In the genomic region with DNA sequence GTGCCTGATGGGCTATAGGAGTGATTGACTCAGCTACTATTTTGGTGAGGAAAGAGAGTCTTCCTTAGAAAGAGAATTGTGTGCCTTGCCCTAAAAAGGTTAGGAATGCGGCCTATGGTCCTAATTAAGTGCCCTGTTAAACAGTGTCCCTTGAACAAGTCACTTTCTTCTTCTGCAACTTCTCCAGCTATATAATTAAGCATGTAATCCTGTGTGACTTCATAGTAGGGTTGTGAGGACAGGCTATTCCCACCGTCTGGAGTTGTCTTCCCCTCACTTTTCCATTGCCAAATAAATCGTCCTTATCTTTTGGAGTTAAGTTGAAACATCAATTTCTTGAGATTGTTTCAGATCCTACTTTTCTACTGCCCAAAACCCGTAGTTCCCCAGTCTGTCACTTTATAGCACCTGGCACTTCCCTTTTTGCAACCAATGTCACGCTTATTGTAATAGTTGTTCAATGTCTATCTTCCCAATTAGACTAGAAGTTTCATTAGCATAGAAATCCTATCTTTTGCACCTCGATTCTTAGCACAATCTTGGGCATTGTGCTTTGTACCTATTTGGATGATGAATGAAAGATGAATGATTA, we compare ENCODE assay signal across 19 cellular contexts. TPM values are rescaled to one million over a fixed set of nuclear protein-coding genes. Genes with fewer than 3 reads are reported as not detected.
DNase-seq lines count a peak whose midpoint lies in the region; ATAC-seq and TF ChIP-seq lines count a peak whose summit lies in the region.
"Had no signal": no experiment of that assay in that cellular context is flagged by ENCODE, and none has a peak within 500 bp of the region (broad histone marks: within the 10 kb centered on the region; RNA-seq: fewer than 3 reads in every experiment).

No MANE protein-coding gene starts in this region.

- no peaks in the 10 kb centered on the region for H3K27me3 Mint-ChIP-seq in GM23338 (ENCODE audit: insufficient read depth, low read depth, poor library complexity)
- H3K27me3 Mint-ChIP-seq: activated CD8-positive, alpha-beta memory T cell treated with anti-CD3 and anti-CD28 coated beads, Interleukin-2, amount 10 ng/mL, durations not matched to agents 7 days and 5 days had no signal

- H3F3A ChIP-seq in GM23338 (replicated peaks; ENCODE audit: low read depth) = peaks cover 12% of the 10 kb centered on the region

- no peak overlapping the region for H3K4me2 ChIP-seq in GM23338

- no peak overlapping the region for H2AFZ ChIP-seq in GM23338

- no peak overlapping the region; the same call in 1 of the 2 replicates for H3K27ac Mint-ChIP-seq in GM23338
- H3K27ac Mint-ChIP-seq: activated CD8-positive, alpha-beta memory T cell treated with anti-CD3 and anti-CD28 coated beads, Interleukin-2, amount 10 ng/mL, durations not matched to agents 7 days and 5 days had no signal

- peaks cover 4% of the 10 kb centered on the region; the same call in 2 of the 3 replicates for H3K4me1 Mint-ChIP-seq in GM23338

- WGBS in spleen, 5 donors = 53 to 59% (median 55%) methylated on average over 6 of the region's 6 CpGs

- no peaks in the 10 kb centered on the region for H3K36me3 ChIP-seq in GM23338 (ENCODE audit: insufficient read depth)
- H3K36me3 ChIP-seq in cardiac muscle cell = no peaks in the 10 kb centered on the region
- H3K36me3 ChIP-seq in spleen = peaks cover 0 to 6% (median 0%) of the 10 kb centered on the region in 6 donors
- H3K36me3 ChIP-seq: adrenal gland, ovary, vagina had no signal

- H3K36me3 Mint-ChIP-seq in GM23338 (ENCODE audit: low read depth) = no peaks in the 10 kb centered on the region

- ATAC-seq in GM23338 (no peak), GM19455 (IDR thresholded peaks at IDR 0.05; ENCODE audit: unreplicated experiment) (no peak)
- ATAC-seq: activated CD8-positive, alpha-beta memory T cell treated with anti-CD3 and anti-CD28 coated beads, Interleukin-2, amount 10 ng/mL, durations not matched to agents 7 days and 5 days; HepG2 had no signal

- DNase-seq in GM23338 (ENCODE audit: low spot score) (no peak), NOMO-1 treated with dmso at 0.1 percent for 144 hours (lab: John Stamatoyannopoulos, UW; ENCODE audit: unreplicated experiment) (peak; percentile 74), cardiac muscle cell (ENCODE audit: low read depth in 1 of 2, low spot score in 1 of 2) (no peak), spleen (no peak), OCI-M1 (lab: John Stamatoyannopoulos, UW) (no peak), hepatic stellate cell (ENCODE audit: low spot score) (no peak)
- DNase-seq: activated CD4-positive, alpha-beta T cell treated with anti-CD3 and anti-CD28 coated beads for 4 hours; activated CD8-positive, alpha-beta memory T cell treated with anti-CD3 and anti-CD28 coated beads, Interleukin-2, amount 10 ng/mL, durations not matched to agents 7 days and 5 days; activated gamma-delta T cell; AML-193; erythroblast; MG63; NCI-H2029; ovary; stimulated activated CD4-positive, alpha-beta T cell treated with anti-CD3 and anti-CD28 coated beads, Interleukin-4, amount 100 ng/mL, for 1 hour had no signal

- H3K4me3 ChIP-seq in GM23338 (no peak overlapping the region), cardiac muscle cell (no peak overlapping the region), spleen (no peak overlapping the region)
- H3K4me3 ChIP-seq: adrenal gland, MG63, ovary, vagina had no signal

- no peak overlapping the region for H3K4me3 Mint-ChIP-seq in GM23338
- H3K4me3 Mint-ChIP-seq: activated CD8-positive, alpha-beta memory T cell treated with anti-CD3 and anti-CD28 coated beads, Interleukin-2, amount 10 ng/mL, durations not matched to agents 7 days and 5 days had no signal

- 0 out of 2 replicates have a peak, but pooled peaks cover 8% of the 10 kb centered on the region for H3K4me1 ChIP-seq in GM23338 (ENCODE audit: insufficient read depth)
- peaks cover 18% of the 10 kb centered on the region for H3K4me1 ChIP-seq in cardiac muscle cell (ENCODE audit: low read depth)
- peaks cover 10 to 36% (median 16%) of the 10 kb centered on the region in 6 donors for H3K4me1 ChIP-seq in spleen
- H3K4me1 ChIP-seq: vagina had no signal

- TF ChIP-seq POLR2A in spleen (IDR thresholded peaks at IDR 0.05) = no peak

- no peaks in the 10 kb centered on the region for H4K20me1 ChIP-seq in GM23338 (replicated peaks; ENCODE audit: insufficient read depth)

- H3K9me2 ChIP-seq in GM23338 (ENCODE audit: insufficient read depth) = no peaks in the 10 kb centered on the region

- H3K9me3 ChIP-seq in cardiac muscle cell (ENCODE audit: low read depth) (no peaks in the 10 kb centered on the region), spleen (no peaks in the 10 kb centered on the region)
- H3K9me3 ChIP-seq: adrenal gland, MG63, ovary, vagina had no signal

- H3K9me3 Mint-ChIP-seq in GM23338 = no peaks in the 10 kb centered on the region

- intact Hi-C loops in spleen (cut with DNase I; ENCODE audit: low total_unique reads) = no loop called here

- H3K27me3 ChIP-seq in GM23338 (ENCODE audit: insufficient read depth) (no peaks in the 10 kb centered on the region), cardiac muscle cell (no peaks in the 10 kb centered on the region), spleen (replicated peaks in 1 of 7) (no peaks in the 10 kb centered on the region)
- H3K27me3 ChIP-seq: adrenal gland, MG63, ovary, vagina had no signal

- TF ChIP-seq CTCF in GM23338 (conservative IDR thresholded peaks at IDR 0.05; ENCODE audit: low read depth in 2 of 2) (no peak), cardiac muscle cell (IDR thresholded peaks at IDR 0.05; ENCODE audit: low read depth, low read length) (no peak), spleen (IDR thresholded peaks at IDR 0.05 in 8 of 11, conservative IDR thresholded peaks at IDR 0.05 in 3 of 11) (no peak)

- H3K27ac ChIP-seq in GM23338 (ENCODE audit: low read depth) (peak overlapping the region; percentile 29; the same call in 1 of the 2 replicates), cardiac muscle cell (peak overlapping the region; percentile 89), spleen (peak overlapping the region in 6 of 8 donors; percentile 16 to 64 (median 44))
- H3K27ac ChIP-seq: adrenal gland, ovary, vagina had no signal

- no peaks in the 10 kb centered on the region for H3K79me2 ChIP-seq in GM23338 (replicated peaks; ENCODE audit: insufficient read depth)

TF ChIP-seq in GM23338, 12 proteins besides CTCF, POLR2A, EP300 and RAD21 (continues in another document):
- no peak for TF ChIP-seq POLR2AphosphoS5 (IDR thresholded peaks at IDR 0.05; ENCODE audit: low read depth)
- no peak for TF ChIP-seq CREB1 (CRISPR knock-in tag; IDR thresholded peaks at IDR 0.05; ENCODE audit: low read depth)
- no peak for TF ChIP-seq REST (IDR thresholded peaks at IDR 0.05; ENCODE audit: unreplicated experiment)
- no peak for TF ChIP-seq EZH2phosphoT487 (IDR thresholded peaks at IDR 0.05; ENCODE audit: unreplicated experiment)
- no peak for TF ChIP-seq STAT1 (IDR thresholded peaks at IDR 0.05; ENCODE audit: unreplicated experiment)
- TF ChIP-seq, protein P1, sequence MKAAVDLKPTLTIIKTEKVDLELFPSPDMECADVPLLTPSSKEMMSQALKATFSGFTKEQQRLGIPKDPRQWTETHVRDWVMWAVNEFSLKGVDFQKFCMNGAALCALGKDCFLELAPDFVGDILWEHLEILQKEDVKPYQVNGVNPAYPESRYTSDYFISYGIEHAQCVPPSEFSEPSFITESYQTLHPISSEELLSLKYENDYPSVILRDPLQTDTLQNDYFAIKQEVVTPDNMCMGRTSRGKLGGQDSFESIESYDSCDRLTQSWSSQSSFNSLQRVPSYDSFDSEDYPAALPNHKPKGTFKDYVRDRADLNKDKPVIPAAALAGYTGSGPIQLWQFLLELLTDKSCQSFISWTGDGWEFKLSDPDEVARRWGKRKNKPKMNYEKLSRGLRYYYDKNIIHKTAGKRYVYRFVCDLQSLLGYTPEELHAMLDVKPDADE (IDR thresholded peaks at IDR 0.05) = no peak
- TF ChIP-seq ZNF331 (CRISPR knock-in tag; IDR thresholded peaks at IDR 0.05; ENCODE audit: low read depth) = no peak
- no peak for TF ChIP-seq JUNB (IDR thresholded peaks at IDR 0.05; ENCODE audit: unreplicated experiment)
- no peak for TF ChIP-seq ZNF114 (CRISPR knock-in tag; IDR thresholded peaks at IDR 0.05)
- TF ChIP-seq NANOG (IDR thresholded peaks at IDR 0.05; ENCODE audit: borderline replicate concordance) = no peak

RNA-seq across cellular contexts. Expression of gene SLC16A1, which starts 27.6 kb away (rescaled TPM):
- total RNA-seq in GM23338 (2014; rRNA removed; shearing (Covaris generic)) = 559 and 593 TPM in 2 replicates
- polyA plus RNA-seq in GM23338 (2016; fragmentation: Nextera tagmentation; extraction: Ambion mirVana) (218 and 231 TPM in 2 replicates), cardiac muscle cell (146 and 163 TPM in 2 replicates), spleen (1 to 10 TPM; 2.9 to 6.2 (median 5.7) TPM)
- total RNA-seq in cardiac muscle cell (130 and 137 TPM in 2 replicates), spleen (10 to 100 TPM; 15.7 to 24.6 (median 18.7) TPM)

Comparison
In these comparisons a context has a peak if more than half of its experiments do, and no peak if none do; other contexts are left out.
1. H3K27ac ChIP-seq: peak in every context shown above with its lines; median percentile 89 in cardiac muscle cell; 44 in spleen; 29 in GM23338.